Comparison of ENCODE assay signal across 1 cellular context in the genomic region with DNA sequence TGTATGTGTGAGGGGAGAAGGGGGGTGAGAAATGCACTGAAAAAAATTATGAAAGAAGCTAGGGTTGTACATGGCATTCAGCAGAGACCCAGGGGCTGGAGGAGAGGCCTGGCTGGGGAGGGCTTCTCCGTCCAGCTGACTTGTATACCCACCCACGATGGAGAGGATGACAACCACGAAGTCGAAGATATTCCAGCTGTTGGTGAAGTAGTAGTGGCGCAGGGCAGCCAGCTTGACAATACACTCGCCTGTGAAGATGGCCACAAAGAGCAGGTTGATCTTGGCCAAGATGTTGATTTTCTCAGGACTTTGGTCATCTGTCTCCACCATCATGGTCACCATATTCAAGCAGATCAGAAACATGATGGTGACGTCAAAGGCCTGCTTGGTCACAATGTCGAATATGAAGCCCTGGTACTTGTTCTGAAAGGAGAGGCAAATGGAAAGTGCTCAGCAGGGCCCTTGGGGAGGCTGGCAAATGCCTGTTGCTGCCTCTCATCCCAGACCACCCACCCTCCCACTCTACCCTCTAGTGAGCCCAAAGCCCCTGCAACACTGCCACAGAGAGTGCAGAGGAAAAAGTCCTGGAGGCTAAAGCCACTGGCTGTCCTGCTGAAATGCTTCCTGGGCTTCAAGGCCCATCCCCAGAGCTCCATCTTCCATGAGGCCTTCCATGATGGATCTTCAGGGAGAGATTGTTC.
TF ChIP-seq lines count a peak whose summit lies in the region.

No MANE protein-coding gene starts in this region.

TF ChIP-seq in K562, 482 proteins besides CTCF, POLR2A, EP300 and RAD21 (continued from another document):
- TF ChIP-seq, protein P1, sequence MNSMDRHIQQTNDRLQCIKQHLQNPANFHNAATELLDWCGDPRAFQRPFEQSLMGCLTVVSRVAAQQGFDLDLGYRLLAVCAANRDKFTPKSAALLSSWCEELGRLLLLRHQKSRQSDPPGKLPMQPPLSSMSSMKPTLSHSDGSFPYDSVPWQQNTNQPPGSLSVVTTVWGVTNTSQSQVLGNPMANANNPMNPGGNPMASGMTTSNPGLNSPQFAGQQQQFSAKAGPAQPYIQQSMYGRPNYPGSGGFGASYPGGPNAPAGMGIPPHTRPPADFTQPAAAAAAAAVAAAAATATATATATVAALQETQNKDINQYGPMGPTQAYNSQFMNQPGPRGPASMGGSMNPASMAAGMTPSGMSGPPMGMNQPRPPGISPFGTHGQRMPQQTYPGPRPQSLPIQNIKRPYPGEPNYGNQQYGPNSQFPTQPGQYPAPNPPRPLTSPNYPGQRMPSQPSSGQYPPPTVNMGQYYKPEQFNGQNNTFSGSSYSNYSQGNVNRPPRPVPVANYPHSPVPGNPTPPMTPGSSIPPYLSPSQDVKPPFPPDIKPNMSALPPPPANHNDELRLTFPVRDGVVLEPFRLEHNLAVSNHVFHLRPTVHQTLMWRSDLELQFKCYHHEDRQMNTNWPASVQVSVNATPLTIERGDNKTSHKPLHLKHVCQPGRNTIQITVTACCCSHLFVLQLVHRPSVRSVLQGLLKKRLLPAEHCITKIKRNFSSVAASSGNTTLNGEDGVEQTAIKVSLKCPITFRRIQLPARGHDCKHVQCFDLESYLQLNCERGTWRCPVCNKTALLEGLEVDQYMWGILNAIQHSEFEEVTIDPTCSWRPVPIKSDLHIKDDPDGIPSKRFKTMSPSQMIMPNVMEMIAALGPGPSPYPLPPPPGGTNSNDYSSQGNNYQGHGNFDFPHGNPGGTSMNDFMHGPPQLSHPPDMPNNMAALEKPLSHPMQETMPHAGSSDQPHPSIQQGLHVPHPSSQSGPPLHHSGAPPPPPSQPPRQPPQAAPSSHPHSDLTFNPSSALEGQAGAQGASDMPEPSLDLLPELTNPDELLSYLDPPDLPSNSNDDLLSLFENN (IDR thresholded peaks at IDR 0.05; ENCODE audit: low read depth in 2 of 2, low read length in 2 of 2) = no peak
- TF ChIP-seq ZNF140 (CRISPR knock-in tag; IDR thresholded peaks at IDR 0.05) (no peak), ZFP1 (CRISPR knock-in tag; IDR thresholded peaks at IDR 0.05) (no peak), HDAC1 (IDR thresholded peaks at IDR 0.05) (no peak), ARID2 (IDR thresholded peaks at IDR 0.05) (no peak), NEUROD1 (IDR thresholded peaks at IDR 0.05; ENCODE audit: borderline replicate concordance, low read depth, low read length, partially characterized antibody) (no peak), EGR1 (conservative IDR thresholded peaks at IDR 0.05) (no peak), SLC30A9 (CRISPR knock-in tag; IDR thresholded peaks at IDR 0.05) (no peak), CBX8 (IDR thresholded peaks at IDR 0.05; ENCODE audit: borderline replicate concordance, extremely low read depth, low read depth, low read length, poor library complexity, severe bottlenecking) (no peak), ZNF311 (CRISPR knock-in tag; IDR thresholded peaks at IDR 0.05) (no peak)
- TF ChIP-seq, protein P2, sequence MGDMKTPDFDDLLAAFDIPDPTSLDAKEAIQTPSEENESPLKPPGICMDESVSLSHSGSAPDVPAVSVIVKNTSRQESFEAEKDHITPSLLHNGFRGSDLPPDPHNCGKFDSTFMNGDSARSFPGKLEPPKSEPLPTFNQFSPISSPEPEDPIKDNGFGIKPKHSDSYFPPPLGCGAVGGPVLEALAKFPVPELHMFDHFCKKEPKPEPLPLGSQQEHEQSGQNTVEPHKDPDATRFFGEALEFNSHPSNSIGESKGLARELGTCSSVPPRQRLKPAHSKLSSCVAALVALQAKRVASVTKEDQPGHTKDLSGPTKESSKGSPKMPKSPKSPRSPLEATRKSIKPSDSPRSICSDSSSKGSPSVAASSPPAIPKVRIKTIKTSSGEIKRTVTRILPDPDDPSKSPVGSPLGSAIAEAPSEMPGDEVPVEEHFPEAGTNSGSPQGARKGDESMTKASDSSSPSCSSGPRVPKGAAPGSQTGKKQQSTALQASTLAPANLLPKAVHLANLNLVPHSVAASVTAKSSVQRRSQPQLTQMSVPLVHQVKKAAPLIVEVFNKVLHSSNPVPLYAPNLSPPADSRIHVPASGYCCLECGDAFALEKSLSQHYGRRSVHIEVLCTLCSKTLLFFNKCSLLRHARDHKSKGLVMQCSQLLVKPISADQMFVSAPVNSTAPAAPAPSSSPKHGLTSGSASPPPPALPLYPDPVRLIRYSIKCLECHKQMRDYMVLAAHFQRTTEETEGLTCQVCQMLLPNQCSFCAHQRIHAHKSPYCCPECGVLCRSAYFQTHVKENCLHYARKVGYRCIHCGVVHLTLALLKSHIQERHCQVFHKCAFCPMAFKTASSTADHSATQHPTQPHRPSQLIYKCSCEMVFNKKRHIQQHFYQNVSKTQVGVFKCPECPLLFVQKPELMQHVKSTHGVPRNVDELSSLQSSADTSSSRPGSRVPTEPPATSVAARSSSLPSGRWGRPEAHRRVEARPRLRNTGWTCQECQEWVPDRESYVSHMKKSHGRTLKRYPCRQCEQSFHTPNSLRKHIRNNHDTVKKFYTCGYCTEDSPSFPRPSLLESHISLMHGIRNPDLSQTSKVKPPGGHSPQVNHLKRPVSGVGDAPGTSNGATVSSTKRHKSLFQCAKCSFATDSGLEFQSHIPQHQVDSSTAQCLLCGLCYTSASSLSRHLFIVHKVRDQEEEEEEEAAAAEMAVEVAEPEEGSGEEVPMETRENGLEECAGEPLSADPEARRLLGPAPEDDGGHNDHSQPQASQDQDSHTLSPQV (IDR thresholded peaks at IDR 0.05) = no peak
- TF ChIP-seq, protein P3, sequence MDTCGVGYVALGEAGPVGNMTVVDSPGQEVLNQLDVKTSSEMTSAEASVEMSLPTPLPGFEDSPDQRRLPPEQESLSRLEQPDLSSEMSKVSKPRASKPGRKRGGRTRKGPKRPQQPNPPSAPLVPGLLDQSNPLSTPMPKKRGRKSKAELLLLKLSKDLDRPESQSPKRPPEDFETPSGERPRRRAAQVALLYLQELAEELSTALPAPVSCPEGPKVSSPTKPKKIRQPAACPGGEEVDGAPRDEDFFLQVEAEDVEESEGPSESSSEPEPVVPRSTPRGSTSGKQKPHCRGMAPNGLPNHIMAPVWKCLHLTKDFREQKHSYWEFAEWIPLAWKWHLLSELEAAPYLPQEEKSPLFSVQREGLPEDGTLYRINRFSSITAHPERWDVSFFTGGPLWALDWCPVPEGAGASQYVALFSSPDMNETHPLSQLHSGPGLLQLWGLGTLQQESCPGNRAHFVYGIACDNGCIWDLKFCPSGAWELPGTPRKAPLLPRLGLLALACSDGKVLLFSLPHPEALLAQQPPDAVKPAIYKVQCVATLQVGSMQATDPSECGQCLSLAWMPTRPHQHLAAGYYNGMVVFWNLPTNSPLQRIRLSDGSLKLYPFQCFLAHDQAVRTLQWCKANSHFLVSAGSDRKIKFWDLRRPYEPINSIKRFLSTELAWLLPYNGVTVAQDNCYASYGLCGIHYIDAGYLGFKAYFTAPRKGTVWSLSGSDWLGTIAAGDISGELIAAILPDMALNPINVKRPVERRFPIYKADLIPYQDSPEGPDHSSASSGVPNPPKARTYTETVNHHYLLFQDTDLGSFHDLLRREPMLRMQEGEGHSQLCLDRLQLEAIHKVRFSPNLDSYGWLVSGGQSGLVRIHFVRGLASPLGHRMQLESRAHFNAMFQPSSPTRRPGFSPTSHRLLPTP (IDR thresholded peaks at IDR 0.05; ENCODE audit: borderline replicate concordance, extremely low read depth, insufficient read length) = no peak
- TF ChIP-seq, protein P4, sequence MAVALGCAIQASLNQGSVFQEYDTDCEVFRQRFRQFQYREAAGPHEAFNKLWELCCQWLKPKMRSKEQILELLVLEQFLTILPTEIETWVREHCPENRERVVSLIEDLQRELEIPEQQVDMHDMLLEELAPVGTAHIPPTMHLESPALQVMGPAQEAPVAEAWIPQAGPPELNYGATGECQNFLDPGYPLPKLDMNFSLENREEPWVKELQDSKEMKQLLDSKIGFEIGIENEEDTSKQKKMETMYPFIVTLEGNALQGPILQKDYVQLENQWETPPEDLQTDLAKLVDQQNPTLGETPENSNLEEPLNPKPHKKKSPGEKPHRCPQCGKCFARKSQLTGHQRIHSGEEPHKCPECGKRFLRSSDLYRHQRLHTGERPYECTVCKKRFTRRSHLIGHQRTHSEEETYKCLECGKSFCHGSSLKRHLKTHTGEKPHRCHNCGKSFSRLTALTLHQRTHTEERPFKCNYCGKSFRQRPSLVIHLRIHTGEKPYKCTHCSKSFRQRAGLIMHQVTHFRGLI (CRISPR knock-in tag; IDR thresholded peaks at IDR 0.05) = no peak
- TF ChIP-seq, protein P5, sequence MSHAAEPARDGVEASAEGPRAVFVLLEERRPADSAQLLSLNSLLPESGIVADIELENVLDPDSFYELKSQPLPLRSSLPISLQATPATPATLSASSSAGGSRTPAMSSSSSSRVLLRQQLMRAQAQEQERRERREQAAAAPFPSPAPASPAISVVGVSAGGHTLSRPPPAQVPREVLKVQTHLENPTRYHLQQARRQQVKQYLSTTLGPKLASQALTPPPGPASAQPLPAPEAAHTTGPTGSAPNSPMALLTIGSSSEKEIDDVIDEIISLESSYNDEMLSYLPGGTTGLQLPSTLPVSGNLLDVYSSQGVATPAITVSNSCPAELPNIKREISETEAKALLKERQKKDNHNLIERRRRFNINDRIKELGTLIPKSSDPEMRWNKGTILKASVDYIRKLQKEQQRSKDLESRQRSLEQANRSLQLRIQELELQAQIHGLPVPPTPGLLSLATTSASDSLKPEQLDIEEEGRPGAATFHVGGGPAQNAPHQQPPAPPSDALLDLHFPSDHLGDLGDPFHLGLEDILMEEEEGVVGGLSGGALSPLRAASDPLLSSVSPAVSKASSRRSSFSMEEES (CRISPR knock-in tag; IDR thresholded peaks at IDR 0.05) = no peak
